In the genomic region with DNA sequence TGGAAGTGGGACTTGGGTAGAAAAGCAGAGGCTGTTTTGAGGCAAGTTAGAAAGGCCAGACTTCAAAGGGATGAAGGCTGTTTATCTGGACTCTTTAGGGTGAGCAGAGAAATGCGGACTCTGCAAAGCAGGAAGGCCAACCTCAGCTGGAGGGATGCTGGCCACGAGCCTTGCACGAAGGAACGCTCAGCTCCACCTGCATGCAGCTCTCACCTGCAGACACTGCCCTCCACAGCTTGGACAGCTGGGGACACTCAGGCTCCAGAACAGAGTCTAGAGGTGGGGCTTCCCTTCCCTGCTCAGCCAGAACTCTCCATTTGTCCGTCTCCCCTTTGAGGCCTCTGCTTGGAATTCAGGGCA, we compare ENCODE assay signal across 15 cellular contexts.
A peak's percentile ranks its signal among the peaks of the same experiment; 100 is the strongest.
DNase-seq lines count a peak whose midpoint lies in the region; ATAC-seq, FAIRE-seq and TF ChIP-seq lines count a peak whose summit lies in the region.
"Had no signal": no experiment of that assay in that cellular context is flagged by ENCODE, and none has a peak within 500 bp of the region (broad histone marks: within the 10 kb centered on the region; RNA-seq: fewer than 3 reads in every experiment).

No MANE protein-coding gene starts in this region.

- TF ChIP-seq CTCF in CD4-positive, alpha-beta T cell (IDR thresholded peaks at IDR 0.05) = no peak
- no peak for TF ChIP-seq CTCF in HCT116 (IDR thresholded peaks at IDR 0.05 in 2 of 3, conservative IDR thresholded peaks at IDR 0.05 in 1 of 3; ENCODE audit: borderline replicate concordance in 1 of 3, insufficient read depth in 1 of 3, low read depth in 2 of 3, low read length in 2 of 3)
- no peak for TF ChIP-seq CTCF in pancreas (IDR thresholded peaks at IDR 0.05)

- no peaks in the 10 kb centered on the region for H3K27me3 ChIP-seq in CD4-positive, alpha-beta T cell (ENCODE audit: control insufficient read depth, insufficient read depth, low read length)
- no peaks in the 10 kb centered on the region for H3K27me3 ChIP-seq in HCT116 (ENCODE audit: insufficient read depth, low read length)
- no peaks in the 10 kb centered on the region for H3K27me3 ChIP-seq in naive thymus-derived CD4-positive, alpha-beta T cell (ENCODE audit: control insufficient read depth in 2 of 2, insufficient read depth in 2 of 2, low read length in 2 of 2)
- H3K27me3 ChIP-seq in pancreas = no peaks in the 10 kb centered on the region
- H3K27me3 ChIP-seq: colonic mucosa had no signal

- no peak for DNase-seq in CD4-positive, alpha-beta T cell
- no peak for DNase-seq in HCT116 (ENCODE audit: low read depth, low spot score)
- no peak for DNase-seq in naive thymus-derived CD4-positive, alpha-beta T cell
- no peak for DNase-seq in NCI-H187 (lab: John Stamatoyannopoulos, UW)
- no peak for DNase-seq in NCI-H1694 treated with DMSO at 0.1 percent for 48 hours (lab: John Stamatoyannopoulos, UW)
- no peak for DNase-seq in G401 (ENCODE audit: low spot score)
- no peak for DNase-seq in pancreas
- DNase-seq: Caco-2, KG1, kidney, NCI-H2171 had no signal

- no peak for ATAC-seq in CD4-positive, alpha-beta T cell (ENCODE audit: poor library complexity)
- ATAC-seq in HCT116 (no peak), pancreas (no peak)
- no peak for ATAC-seq in naive thymus-derived CD4-positive, alpha-beta T cell

- no peak for TF ChIP-seq POLR2A in HCT116 (IDR thresholded peaks at IDR 0.05; ENCODE audit: borderline replicate concordance, extremely low read depth, insufficient read depth, insufficient read length)

- no peak for FAIRE-seq in pancreas (lab: Jason Lieb, UNC)
- FAIRE-seq: GM19239, kidney had no signal

- in situ Hi-C loops in G401 (cut with HindIII; ENCODE audit: low sequenced_read_pairs) = no loop called here

- TF ChIP-seq RAD21 in HCT116 (IDR thresholded peaks at IDR 0.05; ENCODE audit: low read depth) = no peak

- H3K9me3 ChIP-seq in CD4-positive, alpha-beta T cell (ENCODE audit: control insufficient read depth, low read length) = no peaks in the 10 kb centered on the region
- H3K9me3 ChIP-seq in HCT116 (ENCODE audit: control insufficient read depth in 1 of 2, insufficient read depth in 1 of 2, low read depth in 1 of 2, low read length in 2 of 2) (no peaks in the 10 kb centered on the region), pancreas (no peaks in the 10 kb centered on the region)
- no peaks in the 10 kb centered on the region for H3K9me3 ChIP-seq in naive thymus-derived CD4-positive, alpha-beta T cell (ENCODE audit: control insufficient read depth in 2 of 3, low read length in 3 of 3)
- H3K9me3 ChIP-seq: Caco-2, colonic mucosa had no signal

- intact Hi-C loops in CD4-positive, alpha-beta T cell (cut with DNase I, micrococcal nuclease) = no loop called here
- intact Hi-C loops in HCT116 (cut with micrococcal nuclease) (no loop called here), pancreas (cut with DNase I) (no loop called here)
- intact Hi-C loops in naive thymus-derived CD4-positive, alpha-beta T cell (cut with micrococcal nuclease) = loop anchor here in 1 of 2 donors (5.0 kb wide), 1 partner anchor 225 kb away; no protein-coding TSS in a partner anchor

- peak overlapping the region; percentile 60 for H3K4me2 ChIP-seq in HCT116 (ENCODE audit: low read length)

- H3K9me2 ChIP-seq in HCT116 (ENCODE audit: insufficient read depth) = no peaks in the 10 kb centered on the region

- H3K36me3 ChIP-seq in HCT116 (ENCODE audit: control insufficient read depth in 1 of 2, insufficient read depth in 2 of 2, low read length in 2 of 2) (no peaks in the 10 kb centered on the region), pancreas (no peaks in the 10 kb centered on the region)
- no peaks in the 10 kb centered on the region for H3K36me3 ChIP-seq in naive thymus-derived CD4-positive, alpha-beta T cell (ENCODE audit: control insufficient read depth in 2 of 3, insufficient read depth in 3 of 3, low read length in 3 of 3)
- H3K36me3 ChIP-seq: colonic mucosa had no signal

- RAD21 ChIA-PET in HCT116 (lab: Charles Lee; ENCODE audit: low non-redundant PET in 1 of 2, low total read pairs in 2 of 2, uncharacterized antibody in 2 of 2, unreplicated experiment in 2 of 2) = no interaction called here

- 90 to 95% methylated on average over 5 of the region's 5 CpGs for WGBS in pancreas, 2 donors

- H3K27ac ChIP-seq in CD4-positive, alpha-beta T cell (ENCODE audit: low read depth, low read length) = no peak overlapping the region
- H3K27ac ChIP-seq in HCT116 (ENCODE audit: low read depth, low read length) (no peak overlapping the region; the same call in 1 of the 2 replicates), pancreas (peak overlapping the region in 1 of 4 donors; percentile 12)
- no peak overlapping the region for H3K27ac ChIP-seq in naive thymus-derived CD4-positive, alpha-beta T cell (ENCODE audit: low read depth, low read length)
- H3K27ac ChIP-seq: colonic mucosa had no signal

- H3K9ac ChIP-seq in HCT116 (ENCODE audit: low read length) = no peak overlapping the region

- H3K36me3 Mint-ChIP-seq in CD4-positive, alpha-beta T cell (ENCODE audit: low read depth) = peaks cover 5% of the 10 kb centered on the region
- peaks cover 2% of the 10 kb centered on the region for H3K36me3 Mint-ChIP-seq in activated naive CD8-positive, alpha-beta T cell
- H3K36me3 Mint-ChIP-seq in naive thymus-derived CD4-positive, alpha-beta T cell = peaks cover 0 to 21% (median 8%) of the 10 kb centered on the region in 5 donors

- H3K27me3 Mint-ChIP-seq in CD4-positive, alpha-beta T cell = no peaks in the 10 kb centered on the region
- H3K27me3 Mint-ChIP-seq in activated naive CD8-positive, alpha-beta T cell = no peaks in the 10 kb centered on the region
- no peaks in the 10 kb centered on the region for H3K27me3 Mint-ChIP-seq in naive thymus-derived CD4-positive, alpha-beta T cell

- no peak overlapping the region for H3K4me3 Mint-ChIP-seq in CD4-positive, alpha-beta T cell
- peak overlapping the region; percentile 64 for H3K4me3 Mint-ChIP-seq in activated naive CD8-positive, alpha-beta T cell
- peak overlapping the region in 9 of 10 donors; percentile 54 to 81 (median 62) for H3K4me3 Mint-ChIP-seq in naive thymus-derived CD4-positive, alpha-beta T cell

- no peak overlapping the region for H2AFZ ChIP-seq in HCT116 (ENCODE audit: low read depth, low read length, poor library complexity, severe bottlenecking)

- BruUV-seq in HCT116 (replicated peaks; lab: Mats Ljungman, UMichigan) = no TSS peak

- POLR2A ChIA-PET in CD4-positive, alpha-beta T cell (lab: Charles Lee) = interaction anchor here (0.6 kb wide), 1 partner anchor 306 kb away, joined by 3 read pairs; no protein-coding TSS in a partner anchor
- POLR2A ChIA-PET in HCT116 (lab: Charles Lee) = no interaction called here
- POLR2A ChIA-PET in naive thymus-derived CD4-positive, alpha-beta T cell (lab: Charles Lee) = no interaction called here

- H4K20me1 ChIP-seq in HCT116 (ENCODE audit: insufficient read depth) = no peaks in the 10 kb centered on the region

- CTCF ChIA-PET in CD4-positive, alpha-beta T cell (lab: Charles Lee) = no interaction called here
- CTCF ChIA-PET in HCT116 (lab: Charles Lee) = no interaction called here
- CTCF ChIA-PET in naive thymus-derived CD4-positive, alpha-beta T cell (lab: Charles Lee) = no interaction called here

- peak overlapping the region; percentile 72 for H3K27ac Mint-ChIP-seq in CD4-positive, alpha-beta T cell
- H3K27ac Mint-ChIP-seq in activated naive CD8-positive, alpha-beta T cell = peak overlapping the region; percentile 95
- H3K27ac Mint-ChIP-seq in naive thymus-derived CD4-positive, alpha-beta T cell = peak overlapping the region in 7 of 9 donors; percentile 32 to 91 (median 56)

- no peak overlapping the region for H3K4me3 ChIP-seq in HCT116 (replicated peaks in 1 of 2; ENCODE audit: low read depth in 1 of 2, low read length in 2 of 2)
- H3K4me3 ChIP-seq in naive thymus-derived CD4-positive, alpha-beta T cell (ENCODE audit: low read length) = no peak overlapping the region
- H3K4me3 ChIP-seq in pancreas = no peak overlapping the region
- H3K4me3 ChIP-seq: colonic mucosa had no signal

- no peaks in the 10 kb centered on the region for H3K9me3 Mint-ChIP-seq in CD4-positive, alpha-beta T cell
- no peaks in the 10 kb centered on the region for H3K9me3 Mint-ChIP-seq in activated naive CD8-positive, alpha-beta T cell (ENCODE audit: low read depth)
- no peaks in the 10 kb centered on the region for H3K9me3 Mint-ChIP-seq in naive thymus-derived CD4-positive, alpha-beta T cell
- H3K9me3 Mint-ChIP-seq: stimulated activated effector memory CD8-positive, alpha-beta T cell treated with anti-CD3 and anti-CD28 coated beads, Interleukin-12 subunit alpha, Interleukin-12 subunit beta, amount 100 ng/mL, for 72 hours had no signal

- H3K4me1 ChIP-seq in HCT116 (ENCODE audit: control insufficient read depth in 1 of 2, insufficient read depth in 2 of 2, low read length in 2 of 2) (peaks cover 21 to 36% of the 10 kb centered on the region in 2 experiments), pancreas (no peaks in the 10 kb centered on the region)
- H3K4me1 ChIP-seq in naive thymus-derived CD4-positive, alpha-beta T cell (ENCODE audit: control insufficient read depth in 2 of 2, insufficient read depth in 2 of 2, low read length in 2 of 2) = peaks cover 6 to 18% of the 10 kb centered on the region in 2 donors
- H3K4me1 ChIP-seq: Caco-2, colonic mucosa had no signal

- H3K79me2 ChIP-seq in HCT116 (ENCODE audit: insufficient read depth, low read length) = no peaks in the 10 kb centered on the region

- H3K4me1 Mint-ChIP-seq in CD4-positive, alpha-beta T cell (ENCODE audit: low read depth) = peaks cover 38% of the 10 kb centered on the region
- peaks cover 41% of the 10 kb centered on the region for H3K4me1 Mint-ChIP-seq in activated naive CD8-positive, alpha-beta T cell (ENCODE audit: low read depth)
- peaks cover 17 to 65% (median 51%) of the 10 kb centered on the region in 7 donors for H3K4me1 Mint-ChIP-seq in naive thymus-derived CD4-positive, alpha-beta T cell

TF ChIP-seq in HCT116, 20 proteins besides CTCF, POLR2A, EP300 and RAD21 (continues in another document):
- no peak for TF ChIP-seq CEBPB (IDR thresholded peaks at IDR 0.05; ENCODE audit: low read depth)
- no peak for TF ChIP-seq YY1 (IDR thresholded peaks at IDR 0.05; ENCODE audit: extremely low read depth, insufficient replicate concordance, low read depth, low read length)
- TF ChIP-seq, protein P1, sequence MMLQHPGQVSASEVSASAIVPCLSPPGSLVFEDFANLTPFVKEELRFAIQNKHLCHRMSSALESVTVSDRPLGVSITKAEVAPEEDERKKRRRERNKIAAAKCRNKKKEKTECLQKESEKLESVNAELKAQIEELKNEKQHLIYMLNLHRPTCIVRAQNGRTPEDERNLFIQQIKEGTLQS (IDR thresholded peaks at IDR 0.05) = no peak
- no peak for TF ChIP-seq SIN3A (IDR thresholded peaks at IDR 0.05; ENCODE audit: low read depth)
- no peak for TF ChIP-seq TCF7L2 (IDR thresholded peaks at IDR 0.05; ENCODE audit: borderline replicate concordance, extremely low read depth, insufficient read depth, insufficient read length)
